In genomic region chr1:156740679-156741612, GRCh38 we compare ENCODE assay signal across 8 cellular contexts. TPM values are rescaled to one million over a fixed set of nuclear protein-coding genes. Genes with fewer than 3 reads are reported as not detected.
DNase-seq lines count a peak whose midpoint lies in the region; ATAC-seq, FAIRE-seq and TF ChIP-seq lines count a peak whose summit lies in the region.

MRPL24 (minus strand) TSS chr1:156741088; CDS start chr1:156738704, 2,384 bp downstream.

- DNase-seq in AG10803 (ENCODE audit: low read depth) = peak; percentile 99
- DNase-seq in NCI-H460 (ENCODE audit: extremely low read depth, low read depth) = peak; percentile 100
- peak; percentile 90 for DNase-seq in activated CD4-positive, CD25-positive, alpha-beta regulatory T cell treated with anti-CD3 and anti-CD28 coated beads, Interleukin-2, amount 50 U/mL, for 72 hours
- DNase-seq in cerebellar nuclear complex (lab: John Stamatoyannopoulos, UW) = peak; percentile 93 to 95
- DNase-seq in stimulated activated CD4-positive, alpha-beta T cell treated with anti-CD3 and anti-CD28 coated beads, Interleukin-12 subunit alpha, Interleukin-12 subunit beta, amount 100 ng/mL, for 4 hours = peak; percentile 94

- FAIRE-seq in islet of Langerhans (lab: Jason Lieb, UNC) = peak; percentile 91

- TF ChIP-seq CTCF in AG10803 (conservative IDR thresholded peaks at IDR 0.05; ENCODE audit: low read length) = no peak

- ATAC-seq in GM19043 (IDR thresholded peaks at IDR 0.05; ENCODE audit: low read depth, unreplicated experiment) (peak; percentile 78), HG03378 (IDR thresholded peaks at IDR 0.05; ENCODE audit: unreplicated experiment) (peak; percentile 77)

- H3K4me3 ChIP-seq in AG10803 (ENCODE audit: low read length) = peak within 1 kb of the TSS; percentile 91

RNA-seq across cellular contexts. Expression of gene MRPL24, which starts in this region (rescaled TPM):
- 175 and 203 TPM in 2 replicates for total RNA-seq in NCI-H460 (2014; rRNA removed; shearing (Covaris generic))
- polyA plus RNA-seq in NCI-H460 (2014; cell fraction: nucleus; rRNA removed) = 125 and 176 TPM in 2 replicates

Comparison
In these comparisons a context has a peak if more than half of its experiments do, and no peak if none do; other contexts are left out.
1. Peak in every context shown above with its lines: DNase-seq, ATAC-seq and H3K4me3 ChIP-seq.